Comparison of ENCODE assay signal across 10 cellular contexts in the genomic region with DNA sequence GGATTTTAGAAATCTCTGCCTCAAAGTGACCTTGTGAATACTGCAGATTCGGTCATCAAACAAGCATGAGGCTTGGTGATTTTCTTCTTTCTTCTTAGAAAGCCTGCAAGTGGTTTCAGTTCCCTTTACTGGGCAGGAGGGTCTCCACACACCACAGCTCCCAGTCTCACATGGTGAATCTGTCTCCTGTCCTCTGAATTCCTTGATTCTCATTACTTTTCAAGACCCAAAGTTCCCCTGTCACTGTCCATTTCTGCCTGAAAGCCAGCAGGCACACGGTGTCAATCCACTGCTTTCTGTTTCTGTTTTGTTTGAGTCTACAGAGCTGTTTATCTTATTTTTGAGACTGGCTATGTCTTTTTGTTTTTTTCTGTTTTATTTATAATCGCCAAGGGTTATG. TPM values are rescaled to one million over a fixed set of nuclear protein-coding genes. Genes with fewer than 3 reads are reported as not detected.
A peak's percentile ranks its signal among the peaks of the same experiment; 100 is the strongest.
DNase-seq lines count a peak whose midpoint lies in the region; ATAC-seq and TF ChIP-seq lines count a peak whose summit lies in the region.
"Had no signal": no experiment of that assay in that cellular context is flagged by ENCODE, and none has a peak within 500 bp of the region (broad histone marks: within the 10 kb centered on the region; RNA-seq: fewer than 3 reads in every experiment).

No MANE protein-coding gene starts in this region.

- H3K27me3 ChIP-seq in ACC112 (ENCODE audit: insufficient read depth, low read length) (no peaks in the 10 kb centered on the region), endodermal cell (ENCODE audit: control insufficient read depth, insufficient read depth, low read length, poor library complexity, severe bottlenecking) (no peaks in the 10 kb centered on the region), upper lobe of left lung (no peaks in the 10 kb centered on the region)

- no peaks in the 10 kb centered on the region for H3K79me2 ChIP-seq in ACC112 (ENCODE audit: control insufficient read depth, insufficient read depth, low read length, unreplicated experiment)

- TF ChIP-seq CTCF in endodermal cell (conservative IDR thresholded peaks at IDR 0.05) (no peak), upper lobe of left lung (IDR thresholded peaks at IDR 0.05) (no peak)

- ATAC-seq in GM19328 (IDR thresholded peaks at IDR 0.05; ENCODE audit: unreplicated experiment) (peak; percentile 67), HG03354 (IDR thresholded peaks at IDR 0.05; ENCODE audit: poor library complexity, severe bottlenecking, unreplicated experiment) (peak; percentile 80), upper lobe of left lung (ENCODE audit: low FRiP score in 2 of 2) (peak in 1 of 2 donors; percentile 28), esophagus mucosa (no peak)
- ATAC-seq in activated naive CD4-positive, alpha-beta T cell treated with anti-CD3 and anti-CD28 coated beads, Interleukin-2, amount 50 U/mL, for 72 hours: no peak

- H2AFZ ChIP-seq in ACC112 (ENCODE audit: low read length, unreplicated experiment): peak overlapping the region; percentile 99

- peaks cover 21% of the 10 kb centered on the region for H3K4me1 Mint-ChIP-seq in endodermal cell
- H3K4me1 Mint-ChIP-seq: neural crest cell had no signal

- no peaks in the 10 kb centered on the region for H3K9me3 Mint-ChIP-seq in endodermal cell
- H3K9me3 Mint-ChIP-seq in activated naive CD4-positive, alpha-beta T cell treated with anti-CD3 and anti-CD28 coated beads, Interleukin-2, amount 50 U/mL, for 72 hours: no peaks in the 10 kb centered on the region

- DNase-seq in endodermal cell (no peak), upper lobe of left lung (no peak), NCI-H226 (no peak)
- DNase-seq in activated naive CD4-positive, alpha-beta T cell treated with anti-CD3 and anti-CD28 coated beads, Interleukin-2, amount 50 U/mL, for 72 hours (ENCODE audit: low spot score in 2 of 2): no peak

- H3K36me3 ChIP-seq in ACC112 (ENCODE audit: insufficient read depth, low read length) (no peaks in the 10 kb centered on the region), endodermal cell (ENCODE audit: control insufficient read depth, insufficient read depth, low read length) (no peaks in the 10 kb centered on the region), upper lobe of left lung (no peaks in the 10 kb centered on the region)

- no peak for TF ChIP-seq EP300 in upper lobe of left lung (IDR thresholded peaks at IDR 0.05)

- H3K27me3 Mint-ChIP-seq in endodermal cell (ENCODE audit: insufficient read depth): no peaks in the 10 kb centered on the region

- no peak overlapping the region for H3K4me3 Mint-ChIP-seq in endodermal cell
- H3K4me3 Mint-ChIP-seq: neural crest cell had no signal

- peak overlapping the region; percentile 74 for H3K4me3 ChIP-seq in ACC112 (ENCODE audit: low read depth, low read length)
- peak overlapping the region; percentile 61 for H3K4me3 ChIP-seq in endodermal cell (ENCODE audit: low read length)
- H3K4me3 ChIP-seq in upper lobe of left lung: peak overlapping the region in 2 of 4 donors; percentile 23 to 26

- H3K9me3 ChIP-seq in endodermal cell (ENCODE audit: control insufficient read depth, low read length) (no peaks in the 10 kb centered on the region), upper lobe of left lung (no peaks in the 10 kb centered on the region)

- WGBS in endodermal cell (ENCODE audit: insufficient coverage in 1 of 2, insufficient read length in 1 of 2), 2 experiments: 76 to 100% methylated on average over 1 to 3 of the region's 3 CpGs
- 34 to 36% methylated on average over 3 of the region's 3 CpGs for WGBS in upper lobe of left lung, 2 donors

- H3K4me1 ChIP-seq in ACC112 (ENCODE audit: control insufficient read depth, insufficient read depth, low read length, unreplicated experiment) (peaks cover 9% of the 10 kb centered on the region), endodermal cell (ENCODE audit: control insufficient read depth, insufficient read depth, low read length) (peaks cover 16% of the 10 kb centered on the region), upper lobe of left lung (no peaks in the 10 kb centered on the region)

- no peak overlapping the region for H3K9ac ChIP-seq in endodermal cell (ENCODE audit: extremely low read depth, low read length, poor library complexity, severe bottlenecking)

- TF ChIP-seq POLR2A in upper lobe of left lung (IDR thresholded peaks at IDR 0.05): no peak

- H3K36me3 Mint-ChIP-seq in endodermal cell (ENCODE audit: low read depth): no peaks in the 10 kb centered on the region
- no peaks in the 10 kb centered on the region for H3K36me3 Mint-ChIP-seq in activated naive CD4-positive, alpha-beta T cell treated with anti-CD3 and anti-CD28 coated beads, Interleukin-2, amount 50 U/mL, for 72 hours

- peak overlapping the region; percentile 45 for H3K27ac Mint-ChIP-seq in endodermal cell
- H3K27ac Mint-ChIP-seq in activated naive CD4-positive, alpha-beta T cell treated with anti-CD3 and anti-CD28 coated beads, Interleukin-2, amount 50 U/mL, for 72 hours: peak overlapping the region in 1 of 2 donors; percentile 79

- H3K27ac ChIP-seq in ACC112 (ENCODE audit: low read depth, low read length): peak overlapping the region; percentile 6; the same call in 1 of the 2 replicates
- H3K27ac ChIP-seq in endodermal cell (ENCODE audit: low read depth, low read length): no peak overlapping the region
- peak overlapping the region in 3 of 4 donors; percentile 2 to 49 (median 29) for H3K27ac ChIP-seq in upper lobe of left lung

RNA-seq across cellular contexts. Expression of a gene that starts 14.2 kb away (rescaled TPM):
- total RNA-seq in endodermal cell: not detected
- polyA plus RNA-seq in endodermal cell (2013, experiment 1 of 2): not detected
- not detected for polyA plus RNA-seq in endodermal cell (2013, experiment 2 of 2)
- 1 to 10 TPM in 2 of 6 donors, under 1 TPM in 2, not detected in 2; 0.44 to 3.3 (median 1.6) TPM for total RNA-seq in upper lobe of left lung
- total RNA-seq in activated naive CD4-positive, alpha-beta T cell treated with anti-CD3 and anti-CD28 coated beads, Interleukin-2, amount 50 U/mL, for 72 hours: not detected
- not detected for total RNA-seq in esophagus mucosa
- total RNA-seq: activated CD8-positive, alpha-beta memory T cell treated with anti-CD3 and anti-CD28 coated beads for 36 hours; neural crest cell had no signal

RNA-seq across cellular contexts. Expression of a gene that starts 47.9 kb away (rescaled TPM):
- total RNA-seq in endodermal cell: 10 to 100 TPM; 19.7 to 20.5 TPM
- 13.9 TPM for polyA plus RNA-seq in endodermal cell (2013, experiment 1 of 2)
- 14.0 TPM for polyA plus RNA-seq in endodermal cell (2013, experiment 2 of 2)
- total RNA-seq in upper lobe of left lung: 10 to 100 TPM; 22.4 to 50.2 (median 43.3) TPM
- total RNA-seq in activated naive CD4-positive, alpha-beta T cell treated with anti-CD3 and anti-CD28 coated beads, Interleukin-2, amount 50 U/mL, for 72 hours: 1 to 10 TPM; 3.8 to 4.6 TPM
- 16.2 TPM for total RNA-seq in esophagus mucosa

Comparison
In these comparisons a context has a peak if more than half of its experiments do, and no peak if none do; other contexts are left out.
1. ATAC-seq: peak in GM19328 (single experiment) and HG03354 (single experiment); none in activated naive CD4-positive, alpha-beta T cell treated with anti-CD3 and anti-CD28 coated beads, Interleukin-2, amount 50 U/mL, for 72 hours (0 of 2) and esophagus mucosa (single experiment).